11 cellular contexts compared by ENCODE assay signal in the genomic region with DNA sequence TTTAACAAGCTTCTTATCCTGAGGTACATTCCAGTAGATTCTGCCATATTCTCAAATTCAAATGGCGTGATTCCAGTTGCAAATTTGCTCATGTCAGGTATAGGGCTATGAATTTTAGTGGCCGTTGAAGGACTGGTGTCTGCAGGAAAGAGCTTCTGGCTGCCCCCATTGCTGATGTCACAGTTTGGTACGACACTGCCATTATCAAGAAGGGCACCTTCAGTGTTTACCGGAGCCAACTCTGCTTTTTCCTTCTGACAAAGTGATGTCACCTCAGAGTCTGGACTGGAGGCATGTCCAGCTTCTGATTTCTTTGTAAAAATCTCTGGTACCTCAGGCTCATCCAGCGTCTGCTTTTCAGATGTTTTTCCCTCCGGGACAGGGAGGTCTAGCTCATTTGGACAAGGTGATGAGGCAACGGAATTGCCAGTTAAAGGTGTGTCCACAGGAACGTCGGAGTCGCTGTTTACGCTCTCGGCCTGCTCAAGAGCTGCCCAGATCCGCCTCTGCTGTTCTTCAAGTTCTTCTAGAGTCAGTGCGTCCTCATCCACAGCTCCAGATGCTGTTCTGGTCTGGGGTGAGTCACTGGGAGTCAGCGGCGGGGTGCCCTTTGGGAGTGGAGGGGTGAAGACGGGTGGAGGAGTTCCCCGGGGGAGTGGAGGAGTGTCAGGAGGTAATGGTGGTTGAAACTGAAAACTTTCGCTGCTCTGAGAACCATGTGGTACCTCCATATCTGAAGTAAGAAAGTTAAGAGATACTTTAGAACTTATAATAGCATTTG. TPM values are rescaled to one million over a fixed set of nuclear protein-coding genes. Genes with fewer than 3 reads are reported as not detected.
DNase-seq lines count a peak whose midpoint lies in the region; ATAC-seq and TF ChIP-seq lines count a peak whose summit lies in the region.
"Had no signal": no experiment of that assay in that cellular context is flagged by ENCODE, and none has a peak within 500 bp of the region (broad histone marks: within the 10 kb centered on the region; RNA-seq: fewer than 3 reads in every experiment).

No MANE protein-coding gene starts in this region.

- H3K4me3 ChIP-seq in GM06990 (replicated peaks; ENCODE audit: low read depth, low read length) (no peak overlapping the region), psoas muscle (no peak overlapping the region)

- H3K9me3 ChIP-seq in psoas muscle: no peaks in the 10 kb centered on the region
- H3K9me3 ChIP-seq in T-helper 17 cell (ENCODE audit: control insufficient read depth, low read length, poor library complexity, severe bottlenecking): no peaks in the 10 kb centered on the region

- peaks cover 6% of the 10 kb centered on the region for H3K4me1 Mint-ChIP-seq in T-helper 17 cell

- H3K27me3 ChIP-seq in GM06990 (replicated peaks; ENCODE audit: control insufficient read depth, insufficient read depth, low read length): no peaks in the 10 kb centered on the region
- no peaks in the 10 kb centered on the region for H3K27me3 ChIP-seq in psoas muscle (ENCODE audit: insufficient read depth in 3 of 3, low read length in 2 of 3)

- H3K27me3 Mint-ChIP-seq in T-helper 17 cell: no peaks in the 10 kb centered on the region

- peaks cover 13% of the 10 kb centered on the region for H3K36me3 Mint-ChIP-seq in T-helper 17 cell (ENCODE audit: low read depth)

- H3K36me3 ChIP-seq in GM06990 (ENCODE audit: control insufficient read depth, insufficient read depth, low read length) (peaks cover 18% of the 10 kb centered on the region), psoas muscle (ENCODE audit: insufficient read depth in 1 of 2, low read depth in 1 of 2) (peaks cover 10 to 66% of the 10 kb centered on the region in 2 donors)

- WGBS in psoas muscle, 3 donors: 72 to 81% (median 73%) methylated on average over 19 of the region's 19 CpGs

- intact Hi-C loops in psoas muscle (cut with DNase I): no loop called here

- peak overlapping the region; percentile 21 for H3K27ac ChIP-seq in psoas muscle

- no peak overlapping the region for H3K27ac Mint-ChIP-seq in T-helper 17 cell

- TF ChIP-seq CTCF in GM06990 (IDR thresholded peaks at IDR 0.05; ENCODE audit: insufficient read depth, low read length, poor library complexity, severe bottlenecking) (no peak), psoas muscle (IDR thresholded peaks at IDR 0.05) (no peak)

- DNase-seq in GM06990 (ENCODE audit: extremely low read depth, insufficient read length) (peak; percentile 48), amniotic epithelial cell (ENCODE audit: low read depth) (peak; percentile 92), psoas muscle (no peak), medulla oblongata (ENCODE audit: extremely low spot score) (no peak), T-helper 17 cell (no peak), cerebellar nuclear complex (lab: John Stamatoyannopoulos, UW) (no peak)
- DNase-seq in central memory CD4-positive, alpha-beta T cell: no peak
- DNase-seq: DMS79; effector memory CD4-positive, alpha-beta T cell; NCI-H187 had no signal

- no peak overlapping the region for H3K4me3 Mint-ChIP-seq in T-helper 17 cell

- ATAC-seq in HG03342 (IDR thresholded peaks at IDR 0.05; ENCODE audit: unreplicated experiment) (peak; percentile 58), psoas muscle (peak; percentile 21 to 62 (median 44)), T-helper 17 cell (no peak)

- peaks cover 6% of the 10 kb centered on the region for H3K4me1 ChIP-seq in psoas muscle

RNA-seq across cellular contexts. Expression of gene ZCCHC8, which starts 27.0 kb away (rescaled TPM):
- total RNA-seq in psoas muscle (10 to 100 TPM; 10.9 to 22.2 (median 14.3) TPM), T-helper 17 cell (10 to 100 TPM; 53.0 to 60.3 TPM)
- 10 to 100 TPM; 10.9 to 21.3 (median 19.5) TPM for polyA plus RNA-seq in psoas muscle

RNA-seq across cellular contexts. Expression of gene CLIP1, which starts 51.3 kb away (rescaled TPM):
- total RNA-seq in psoas muscle: 100 to 1,000 TPM; 458 to 639 (median 574) TPM
- polyA plus RNA-seq in psoas muscle: 100 to 1,000 TPM; 235 to 290 (median 241) TPM
- total RNA-seq in T-helper 17 cell: 10 to 100 TPM; 72.4 to 81.1 TPM

RNA-seq across cellular contexts. Expression of gene RSRC2, which starts 53.0 kb away (rescaled TPM):
- total RNA-seq in psoas muscle (10 to 100 TPM; 44.0 to 64.6 (median 53.3) TPM), T-helper 17 cell (100 to 1,000 TPM; 292 to 297 TPM)
- 10 to 100 TPM; 50.9 to 83.4 (median 54.2) TPM for polyA plus RNA-seq in psoas muscle

RNA-seq across cellular contexts. Expression of gene KNTC1, which starts 53.3 kb away (rescaled TPM):
- 1 to 10 TPM; 1.5 to 2.5 (median 2.2) TPM for total RNA-seq in psoas muscle
- 1 to 10 TPM; 1.7 to 3.3 (median 1.8) TPM for polyA plus RNA-seq in psoas muscle
- 10 to 100 TPM; 24.1 to 25.1 TPM for total RNA-seq in T-helper 17 cell

Comparison
In these comparisons a context has a peak if more than half of its experiments do, and no peak if none do; other contexts are left out.
1. DNase-seq: peak in GM06990 (single experiment) and amniotic epithelial cell (single experiment); none in psoas muscle (0 of 2), central memory CD4-positive, alpha-beta T cell (single experiment), medulla oblongata (single experiment), T-helper 17 cell (0 of 3) and cerebellar nuclear complex (0 of 2).
2. RNA of gene CLIP1, which starts 51.3 kb away (total RNA-seq): 458 to 639 TPM in psoas muscle; 72.4 to 81.1 TPM in T-helper 17 cell; every median in the first group is over 4 times any median in the second.
3. RNA of gene RSRC2, which starts 53.0 kb away (total RNA-seq): 292 to 297 TPM in T-helper 17 cell; 44.0 to 64.6 TPM in psoas muscle; every median in the first group is over 4 times any median in the second.